ENCODE assay signal across 34 cellular contexts in the genomic region with DNA sequence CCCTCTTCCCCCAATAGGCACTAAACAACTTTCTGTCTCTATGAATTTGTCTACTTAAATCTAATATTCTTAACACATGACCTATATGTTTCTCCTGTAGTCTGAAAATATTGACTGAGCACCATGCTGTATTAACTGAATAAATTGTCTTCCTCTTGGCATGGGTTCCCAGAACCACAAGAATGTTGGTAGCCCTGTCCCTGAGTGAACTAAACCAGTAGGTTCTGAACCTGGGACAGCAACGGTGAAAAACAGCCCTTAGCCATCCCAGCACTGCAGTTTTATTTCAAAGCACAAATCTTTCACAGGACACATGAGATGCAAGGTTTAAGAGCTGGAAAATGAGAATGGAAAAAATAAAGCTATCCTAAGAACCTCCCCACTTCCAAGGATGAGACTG. TPM values are rescaled to one million over a fixed set of nuclear protein-coding genes. Genes with fewer than 3 reads are reported as not detected.
A peak's percentile ranks its signal among the peaks of the same experiment; 100 is the strongest.
DNase-seq lines count a peak whose midpoint lies in the region; FAIRE-seq and TF ChIP-seq lines count a peak whose summit lies in the region.
"Had no signal": no experiment of that assay in that cellular context is flagged by ENCODE, and none has a peak within 500 bp of the region (broad histone marks: within the 10 kb centered on the region; RNA-seq: fewer than 3 reads in every experiment).

No MANE protein-coding gene starts in this region.

- no peaks in the 10 kb centered on the region for H3K27me3 ChIP-seq in keratinocyte (ENCODE audit: control insufficient read depth, extremely low read depth, insufficient read depth, low read length)
- no peaks in the 10 kb centered on the region for H3K27me3 ChIP-seq in hepatocyte
- no peaks in the 10 kb centered on the region for H3K27me3 ChIP-seq in esophagus muscularis mucosa
- H3K27me3 ChIP-seq: ascending aorta, esophagus squamous epithelium, gastroesophageal sphincter, spleen, vagina had no signal

- H3K9ac ChIP-seq in keratinocyte (ENCODE audit: control insufficient read depth, extremely low read depth, insufficient read depth, low read length) = no peak overlapping the region

- intact Hi-C loops in esophagus muscularis mucosa (cut with DNase I) = no loop called here

- in situ Hi-C loops in astrocyte of the spinal cord (cut with HindIII; ENCODE audit: low sequenced_read_pairs) = no loop called here

- no peaks in the 10 kb centered on the region for H3K79me2 ChIP-seq in keratinocyte (ENCODE audit: control insufficient read depth, insufficient read depth, low read length)
- H3K79me2 ChIP-seq in hepatocyte = no peaks in the 10 kb centered on the region

- peak overlapping the region; percentile 38 for H3K4me3 Mint-ChIP-seq in HFFc6
- H3K4me3 Mint-ChIP-seq: activated CD8-positive, alpha-beta memory T cell treated with anti-CD3 and anti-CD28 coated beads, Interleukin-2, amount 10 ng/mL, durations not matched to agents 7 days and 5 days; activated naive CD4-positive, alpha-beta T cell treated with anti-CD3 and anti-CD28 coated beads for 36 hours; activated T-cell treated with anti-CD3 and anti-CD28 coated beads, Interleukin-2, amount 50 U/mL, for 72 hours had no signal

- dilution Hi-C loops in keratinocyte (cut with MboI; ENCODE audit: extremely low pct_ligation_motif_present, low sequenced_read_pairs) = no loop called here

- TF ChIP-seq POLR2A in esophagus muscularis mucosa (IDR thresholded peaks at IDR 0.05; ENCODE audit: low read depth) = no peak

- FAIRE-seq in keratinocyte (lab: Jason Lieb, UNC) = peak; percentile 26
- FAIRE-seq: A549, GM12891 had no signal

- H3K27ac Mint-ChIP-seq in HFFc6 = no peak overlapping the region
- H3K27ac Mint-ChIP-seq: activated CD8-positive, alpha-beta memory T cell treated with anti-CD3 and anti-CD28 coated beads, Interleukin-2, amount 10 ng/mL, durations not matched to agents 7 days and 5 days; activated naive CD4-positive, alpha-beta T cell treated with anti-CD3 and anti-CD28 coated beads for 36 hours; activated T-cell treated with anti-CD3 and anti-CD28 coated beads, Interleukin-2, amount 50 U/mL, for 72 hours had no signal

- no peaks in the 10 kb centered on the region for H3K36me3 Mint-ChIP-seq in HFFc6 (ENCODE audit: low read depth)
- H3K36me3 Mint-ChIP-seq: activated CD8-positive, alpha-beta memory T cell treated with anti-CD3 and anti-CD28 coated beads, Interleukin-2, amount 10 ng/mL, durations not matched to agents 7 days and 5 days had no signal

- peaks cover 5% of the 10 kb centered on the region; the same call in 1 of the 2 replicates for H3K27me3 Mint-ChIP-seq in HFFc6 (ENCODE audit: insufficient read depth)

- no peaks in the 10 kb centered on the region for H3K9me2 ChIP-seq in hepatocyte (replicated peaks; ENCODE audit: insufficient read depth)

- no peaks in the 10 kb centered on the region for H3K9me3 Mint-ChIP-seq in HFFc6
- H3K9me3 Mint-ChIP-seq: activated naive CD4-positive, alpha-beta T cell treated with anti-CD3 and anti-CD28 coated beads for 36 hours had no signal

- H3K36me3 ChIP-seq in keratinocyte (ENCODE audit: control insufficient read depth in 2 of 2, extremely low read depth in 1 of 2, insufficient read depth in 2 of 2, low read length in 2 of 2) = no peaks in the 10 kb centered on the region
- no peaks in the 10 kb centered on the region for H3K36me3 ChIP-seq in hepatocyte (replicated peaks; ENCODE audit: insufficient read depth, low read depth)
- no peaks in the 10 kb centered on the region for H3K36me3 ChIP-seq in esophagus muscularis mucosa
- H3K36me3 ChIP-seq: ascending aorta, esophagus squamous epithelium, gastroesophageal sphincter, spleen, vagina had no signal

- H4K20me1 ChIP-seq in keratinocyte (ENCODE audit: control insufficient read depth, extremely low read depth, insufficient read depth, low read length) = no peaks in the 10 kb centered on the region
- no peaks in the 10 kb centered on the region for H4K20me1 ChIP-seq in hepatocyte (ENCODE audit: insufficient read depth, poor library complexity, severe bottlenecking)

- H3K27ac ChIP-seq in keratinocyte (ENCODE audit: control insufficient read depth, insufficient read depth, low read length) = no peak overlapping the region
- H3K27ac ChIP-seq in hepatocyte = no peak overlapping the region
- H3K27ac ChIP-seq in esophagus muscularis mucosa (replicated peaks in 1 of 4) = no peak overlapping the region
- H3K27ac ChIP-seq: A549, ascending aorta, esophagus squamous epithelium, gastroesophageal sphincter, HL-60, spleen, vagina, VCaP had no signal

- H3K4me2 ChIP-seq in keratinocyte (ENCODE audit: control insufficient read depth, extremely low read depth, insufficient read depth, low read depth, low read length) (no peak overlapping the region), hepatocyte (no peak overlapping the region)
- H3K4me2 ChIP-seq: A549 had no signal

- 71% methylated on average over 1 of the region's 1 CpG for WGBS in hepatocyte (ENCODE audit: low lambda C conversion rate, missing lambda C conversion rate)
- WGBS in esophagus muscularis mucosa = 92% methylated on average over 1 of the region's 1 CpG

- peaks cover 62% of the 10 kb centered on the region for H3K4me1 Mint-ChIP-seq in HFFc6 (ENCODE audit: low read depth)

- H3K4me3 ChIP-seq in astrocyte of the spinal cord (ENCODE audit: low read depth, low read length) (no peak overlapping the region), keratinocyte (ENCODE audit: control insufficient read depth in 2 of 3, extremely low read depth in 1 of 3, insufficient read depth in 2 of 3, low read depth in 1 of 3, low read length in 3 of 3) (no peak overlapping the region), hepatocyte (no peak overlapping the region), esophagus muscularis mucosa (no peak overlapping the region)
- H3K4me3 ChIP-seq: A549, ascending aorta, coronary artery, esophagus squamous epithelium, gastroesophageal sphincter, lung, spleen, vagina had no signal

- TF ChIP-seq CTCF in HFFc6 (IDR thresholded peaks at IDR 0.05) (no peak), astrocyte of the spinal cord (IDR thresholded peaks at IDR 0.05; ENCODE audit: low read depth, low read length) (no peak), keratinocyte (optimal IDR thresholded peaks at IDR 0.05 in 1 of 3, IDR thresholded peaks at IDR 0.05 in 1 of 3, conservative IDR thresholded peaks at IDR 0.05 in 1 of 3; ENCODE audit: extremely low read depth in 1 of 3, insufficient read depth in 2 of 3, low read length in 3 of 3) (no peak), hepatocyte (IDR thresholded peaks at IDR 0.05; ENCODE audit: poor library complexity) (no peak), esophagus muscularis mucosa (IDR thresholded peaks at IDR 0.05) (no peak)

- DNase-seq in AG08395 (ENCODE audit: low spot score) = peak; percentile 62
- DNase-seq in HFFc6 = peak; percentile 24
- DNase-seq in astrocyte of the spinal cord (ENCODE audit: low read depth, low spot score) = peak; percentile 49
- DNase-seq in keratinocyte (ENCODE audit: low read depth, low spot score) = no peak
- no peak for DNase-seq in SIG-M5 (lab: John Stamatoyannopoulos, UW)
- no peak for DNase-seq in NCI-H187 treated with DMSO at 0.1 percent for 48 hours (lab: John Stamatoyannopoulos, UW)
- no peak for DNase-seq in hepatocyte (ENCODE audit: low spot score)
- no peak for DNase-seq in esophagus muscularis mucosa (ENCODE audit: extremely low spot score)
- DNase-seq: activated CD4-positive, alpha-beta T cell treated with anti-CD3 and anti-CD28 coated beads for 48 hours; activated CD8-positive, alpha-beta memory T cell treated with anti-CD3 and anti-CD28 coated beads, Interleukin-2, amount 10 ng/mL, durations not matched to agents 7 days and 5 days; activated naive CD4-positive, alpha-beta T cell treated with anti-CD3 and anti-CD28 coated beads for 36 hours; activated T-cell treated with anti-CD3 and anti-CD28 coated beads, Interleukin-2, amount 50 U/mL, for 72 hours; COR-L47; DMS79 treated with DMSO at 0.1 percent for 48 hours; esophagus squamous epithelium; NCI-H1092 treated with DMSO at 0.1 percent for 48 hours; NCI-H2029 treated with DMSO at 0.1 percent for 48 hours; NCI-H2227 treated with DMSO at 0.1 percent for 48 hours; NCI-H69; nucleus accumbens; retina; spleen; stimulated activated CD4-positive, alpha-beta T cell treated with anti-CD3 and anti-CD28 coated beads, Interleukin-4, amount 100 ng/mL, for 1 hour; stimulated activated naive CD4-positive, alpha-beta T cell; T-helper 2 cell had no signal

- H3K4me1 ChIP-seq in keratinocyte (ENCODE audit: control insufficient read depth, extremely low read depth, insufficient read depth, low read length) (peaks cover 29% of the 10 kb centered on the region), hepatocyte (ENCODE audit: insufficient read depth) (no peaks in the 10 kb centered on the region), esophagus muscularis mucosa (peaks cover 0 to 10% (median 6%) of the 10 kb centered on the region in 4 donors)
- H3K4me1 ChIP-seq: A549, ascending aorta, gastroesophageal sphincter, spleen, vagina had no signal

- H3K9me3 ChIP-seq in keratinocyte (ENCODE audit: control insufficient read depth, low read depth, low read length) (no peaks in the 10 kb centered on the region), hepatocyte (ENCODE audit: low read depth) (no peaks in the 10 kb centered on the region), esophagus muscularis mucosa (no peaks in the 10 kb centered on the region)
- H3K9me3 ChIP-seq: A549, ascending aorta, esophagus squamous epithelium, gastroesophageal sphincter, spleen, vagina had no signal

- no peak for TF ChIP-seq EP300 in esophagus muscularis mucosa (IDR thresholded peaks at IDR 0.05)

- no peaks in the 10 kb centered on the region for H3K9me1 ChIP-seq in keratinocyte (ENCODE audit: control insufficient read depth, extremely low read depth, insufficient read depth, low read length)

- H2AFZ ChIP-seq in keratinocyte (ENCODE audit: control insufficient read depth, low read length) = no peak overlapping the region
- no peak overlapping the region for H2AFZ ChIP-seq in hepatocyte

RNA-seq across cellular contexts. Expression of a gene that starts 20.4 kb away (rescaled TPM):
- 1,000 to 10,000 TPM; 1,001 to 1,318 (median 1,069) TPM for total RNA-seq in HFFc6 (2021; fragmentation: NEBNext Ultra II Directional; extraction: Animal tissue kit (Norgen Biotek cat#: 25700))
- polyA plus RNA-seq in keratinocyte (447 to 954 TPM (median 865 TPM) in 3 replicates), hepatocyte (1,289 and 1,449 TPM in 2 replicates)
- polyA plus RNA-seq in keratinocyte (2011; ENCODE audit: low read depth) = 3,505 TPM
- polyA plus RNA-seq in keratinocyte (2011; cell fraction: cytosol; rRNA removed) = 228 and 323 TPM in 2 replicates
- polyA plus RNA-seq in keratinocyte (2011; cell fraction: nucleus; rRNA removed) = 1,027 and 1,573 TPM in 2 replicates
- polyA plus RNA-seq in keratinocyte (2012; ENCODE audit: low replicate concordance) = 425 and 912 TPM in 2 replicates
- 104 to 371 TPM (median 154 TPM) in 3 replicates for polyA minus RNA-seq in keratinocyte
- 166 TPM for polyA minus RNA-seq in keratinocyte (2011; cell fraction: cytosol; rRNA and poly(A)+ RNA removed)
- polyA minus RNA-seq in keratinocyte (2011; cell fraction: nucleus; rRNA and poly(A)+ RNA removed) = 332 and 608 TPM in 2 replicates
- total RNA-seq in hepatocyte (1,226 and 1,309 TPM in 2 replicates), esophagus muscularis mucosa (100 to 1,000 TPM; 174 to 199 (median 191) TPM)

RNA-seq across cellular contexts. Expression of a gene that starts 55.9 kb away (rescaled TPM):
- 10 to 100 TPM; 13.9 to 19.7 (median 16.0) TPM for total RNA-seq in HFFc6 (2021; fragmentation: NEBNext Ultra II Directional; extraction: Animal tissue kit (Norgen Biotek cat#: 25700))
- polyA plus RNA-seq in keratinocyte = 20.8 to 35.6 TPM (median 27.1 TPM) in 3 replicates
- 26.1 TPM for polyA plus RNA-seq in keratinocyte (2011; ENCODE audit: low read depth)
- polyA plus RNA-seq in keratinocyte (2011; cell fraction: cytosol; rRNA removed) = 12.7 and 24.8 TPM in 2 replicates
- 28.9 and 42.6 TPM in 2 replicates for polyA plus RNA-seq in keratinocyte (2011; cell fraction: nucleus; rRNA removed)
- polyA plus RNA-seq in keratinocyte (2012; ENCODE audit: low replicate concordance) = 21.0 and 31.1 TPM in 2 replicates
- polyA minus RNA-seq in keratinocyte = 3.3 to 26.9 TPM (median 17.3 TPM) in 3 replicates
- polyA minus RNA-seq in keratinocyte (2011; cell fraction: cytosol; rRNA and poly(A)+ RNA removed) = 11.7 TPM
- 19.2 and 30.3 TPM in 2 replicates for polyA minus RNA-seq in keratinocyte (2011; cell fraction: nucleus; rRNA and poly(A)+ RNA removed)
- 47.9 and 50.1 TPM in 2 replicates for total RNA-seq in hepatocyte
- 27.9 and 36.4 TPM in 2 replicates for polyA plus RNA-seq in hepatocyte
- 10 to 100 TPM; 13.7 to 16.4 (median 14.1) TPM for total RNA-seq in esophagus muscularis mucosa

Comparison
In these comparisons a context has a peak if more than half of its experiments do, and no peak if none do; other contexts are left out.
1. DNase-seq: peak in AG08395 (single experiment), HFFc6 (single experiment) and astrocyte of the spinal cord (single experiment); none in keratinocyte (single experiment), SIG-M5 (single experiment), NCI-H187 treated with DMSO at 0.1 percent for 48 hours (single experiment), hepatocyte (single experiment) and esophagus muscularis mucosa (single experiment).